In genomic region chr20:32570401-32571190, GRCh38 we compare ENCODE assay signal across 16 cellular contexts.
DNase-seq lines count a peak whose midpoint lies in the region.
"Had no signal": no experiment of that assay in that cellular context is flagged by ENCODE, and none has a peak within 500 bp of the region (broad histone marks: within the 10 kb centered on the region; RNA-seq: fewer than 3 reads in every experiment).

No MANE protein-coding gene starts in this region.

- DNase-seq in DMS79 treated with DMSO at 0.1 percent for 48 hours (lab: John Stamatoyannopoulos, UW) (peak; percentile 18), DMS79 (lab: John Stamatoyannopoulos, UW) (no peak), NCI-H69 (lab: John Stamatoyannopoulos, UW) (peak; percentile 33), non-pigmented ciliary epithelial cell (ENCODE audit: low read depth) (peak; percentile 26), 8988T (no peak), NOMO-1 treated with dmso at 0.1 percent for 144 hours (lab: John Stamatoyannopoulos, UW; ENCODE audit: unreplicated experiment) (no peak), AG08395 (ENCODE audit: low spot score) (no peak)
- DNase-seq in effector memory CD4-positive, alpha-beta T cell, result no peak
- DNase-seq: activated CD8-positive, alpha-beta memory T cell treated with anti-CD3 and anti-CD28 coated beads, Interleukin-2, amount 50 U/mL, for 48 hours; DMS153; kidney; NCI-H1417; WERI-Rb-1 had no signal

- no peaks in the 10 kb centered on the region for H3K27me3 ChIP-seq in effector memory CD4-positive, alpha-beta T cell (replicated peaks; ENCODE audit: control insufficient read depth, insufficient read depth, low read length, poor library complexity, severe bottlenecking)
- H3K27me3 ChIP-seq: SJSA1 had no signal

- H3K4me3 ChIP-seq in effector memory CD4-positive, alpha-beta T cell (ENCODE audit: insufficient read depth, low read depth, low read length, poor library complexity, severe bottlenecking), result no peak overlapping the region
- H3K4me3 ChIP-seq: SJSA1 had no signal

- H3K4me1 ChIP-seq in effector memory CD4-positive, alpha-beta T cell (ENCODE audit: control insufficient read depth, insufficient read depth, low read length, poor library complexity, severe bottlenecking), result peaks cover 30% of the 10 kb centered on the region

- no peaks in the 10 kb centered on the region for H3K9me3 ChIP-seq in effector memory CD4-positive, alpha-beta T cell (ENCODE audit: control insufficient read depth, low read length)
- H3K9me3 ChIP-seq: neutrophil, SJSA1 had no signal

- H3K27ac ChIP-seq in effector memory CD4-positive, alpha-beta T cell (ENCODE audit: insufficient read depth, low read length, poor library complexity, severe bottlenecking), result peak overlapping the region; percentile 37
- H3K27ac ChIP-seq: 22Rv1, neutrophil, SJSA1, WERI-Rb-1 had no signal

- H3K36me3 ChIP-seq in effector memory CD4-positive, alpha-beta T cell (ENCODE audit: control insufficient read depth, insufficient read depth, low read length), result peaks cover 2% of the 10 kb centered on the region
- H3K36me3 ChIP-seq: neutrophil, SJSA1, WERI-Rb-1 had no signal

Comparison
In these comparisons a context has a peak if more than half of its experiments do, and no peak if none do; other contexts are left out.
1. DNase-seq: peak in DMS79 treated with DMSO at 0.1 percent for 48 hours (single experiment), NCI-H69 (single experiment) and non-pigmented ciliary epithelial cell (single experiment); none in DMS79 (single experiment), effector memory CD4-positive, alpha-beta T cell (0 of 3), 8988T (single experiment), NOMO-1 treated with dmso at 0.1 percent for 144 hours (single experiment) and AG08395 (single experiment).